Comparison of ENCODE assay signal across 19 cellular contexts in genomic region chr21:32813265-32813903, GRCh38. TPM values are rescaled to one million over a fixed set of nuclear protein-coding genes. Genes with fewer than 3 reads are reported as not detected.
A peak's percentile ranks its signal among the peaks of the same experiment; 100 is the strongest.
DNase-seq lines count a peak whose midpoint lies in the region; ATAC-seq and TF ChIP-seq lines count a peak whose summit lies in the region.
"Had no signal": no experiment of that assay in that cellular context is flagged by ENCODE, and none has a peak within 500 bp of the region (broad histone marks: within the 10 kb centered on the region; RNA-seq: fewer than 3 reads in every experiment).

No MANE protein-coding gene starts in this region.

- no peak overlapping the region for H3K4me3 Mint-ChIP-seq in activated T-helper 2 cell treated with anti-CD3 and anti-CD28 coated beads, Interferon-gamma antibody, Interleukin-2, Interleukin-4, amounts not matched to agents 10 μg/mL and 5 μg/mL and 100 μg/mL, durations not matched to agents 14 hours and 24 hours and 36 hours (ENCODE audit: low read depth)
- H3K4me3 Mint-ChIP-seq in activated CD4-positive, alpha-beta T cell treated with anti-CD3 and anti-CD28 coated beads, Interleukin-2, amount 10 ng/mL, durations not matched to agents 24 days and 14 days, result no peak overlapping the region
- H3K4me3 Mint-ChIP-seq: natural killer cell treated with Interleukin-12 subunit alpha and Interleukin-12 subunit beta and Interleukin-15 and Interleukin-18, amount 100 ng/mL, for 72 hours; T-cell had no signal

- peak overlapping the region; percentile 20 for H2AFZ ChIP-seq in neuron (ENCODE audit: low read depth, low read length)

- no peaks in the 10 kb centered on the region for H3K36me3 ChIP-seq in neuron (ENCODE audit: insufficient read depth, low read length)
- H3K36me3 ChIP-seq: BE2C, MG63 had no signal

- H3K9me3 Mint-ChIP-seq in activated T-helper 2 cell treated with anti-CD3 and anti-CD28 coated beads, Interferon-gamma antibody, Interleukin-2, Interleukin-4, amounts not matched to agents 10 μg/mL and 5 μg/mL and 100 μg/mL, durations not matched to agents 14 hours and 24 hours and 36 hours, result peaks cover 6% of the 10 kb centered on the region
- no peaks in the 10 kb centered on the region for H3K9me3 Mint-ChIP-seq in activated CD4-positive, alpha-beta T cell treated with anti-CD3 and anti-CD28 coated beads, Interleukin-2, amount 10 ng/mL, durations not matched to agents 24 days and 14 days
- H3K9me3 Mint-ChIP-seq: natural killer cell treated with Interleukin-12 subunit alpha and Interleukin-12 subunit beta and Interleukin-15 and Interleukin-18, amount 100 ng/mL, for 72 hours had no signal

- peak; percentile 22 for DNase-seq in GM19240 (ENCODE audit: insufficient read length, low spot score)
- peak; percentile 64 for DNase-seq in NCI-H2227 (lab: John Stamatoyannopoulos, UW; ENCODE audit: unreplicated experiment)
- no peak for DNase-seq in epithelial cell of proximal tubule (ENCODE audit: low read depth)
- no peak for DNase-seq in activated T-helper 2 cell treated with anti-CD3 and anti-CD28 coated beads, Interferon-gamma antibody, Interleukin-2, Interleukin-4, amounts not matched to agents 10 μg/mL and 5 μg/mL and 100 μg/mL, durations not matched to agents 14 hours and 24 hours and 36 hours (ENCODE audit: low spot score)
- no peak for DNase-seq in activated CD4-positive, alpha-beta T cell treated with anti-CD3 and anti-CD28 coated beads, Interleukin-2, amount 10 ng/mL, durations not matched to agents 24 days and 14 days
- no peak for DNase-seq in NCI-H2107 (lab: John Stamatoyannopoulos, UW)
- DNase-seq: activated CD8-positive, alpha-beta memory T cell treated with anti-CD3 and anti-CD28 coated beads, Interleukin-2, amount 50 U/mL, for 4 hours; activated naive CD4-positive, alpha-beta T cell treated with Interleukin-2 at 50 U/mL for 16 hours; BE2C; GOT3; MG63; NCI-H2081 treated with DMSO at 0.1 percent for 48 hours; NCI-H82; RPMI8226; T-cell had no signal

- H3K4me1 ChIP-seq in neuron (ENCODE audit: insufficient read depth, low read length), result peaks cover 23% of the 10 kb centered on the region
- H3K4me1 ChIP-seq: BE2C had no signal

- TF ChIP-seq CTCF in epithelial cell of proximal tubule (conservative IDR thresholded peaks at IDR 0.05; ENCODE audit: low read depth, low read length), result no peak

- intact Hi-C loops in activated T-helper 2 cell treated with anti-CD3 and anti-CD28 coated beads, Interferon-gamma antibody, Interleukin-2, Interleukin-4, amounts not matched to agents 10 μg/mL and 5 μg/mL and 100 μg/mL, durations not matched to agents 14 hours and 24 hours and 36 hours (cut with micrococcal nuclease), result no loop called here
- intact Hi-C loops in activated CD4-positive, alpha-beta T cell treated with anti-CD3 and anti-CD28 coated beads, Interleukin-2, amount 10 ng/mL, durations not matched to agents 24 days and 14 days (cut with micrococcal nuclease), result no loop called here

- H3K27ac Mint-ChIP-seq in activated T-helper 2 cell treated with anti-CD3 and anti-CD28 coated beads, Interferon-gamma antibody, Interleukin-2, Interleukin-4, amounts not matched to agents 10 μg/mL and 5 μg/mL and 100 μg/mL, durations not matched to agents 14 hours and 24 hours and 36 hours, result no peak overlapping the region
- no peak overlapping the region for H3K27ac Mint-ChIP-seq in activated CD4-positive, alpha-beta T cell treated with anti-CD3 and anti-CD28 coated beads, Interleukin-2, amount 10 ng/mL, durations not matched to agents 24 days and 14 days
- H3K27ac Mint-ChIP-seq: natural killer cell treated with Interleukin-12 subunit alpha and Interleukin-12 subunit beta and Interleukin-15 and Interleukin-18, amount 100 ng/mL, for 72 hours; T-cell had no signal

- H3K4me1 Mint-ChIP-seq in activated T-helper 2 cell treated with anti-CD3 and anti-CD28 coated beads, Interferon-gamma antibody, Interleukin-2, Interleukin-4, amounts not matched to agents 10 μg/mL and 5 μg/mL and 100 μg/mL, durations not matched to agents 14 hours and 24 hours and 36 hours (ENCODE audit: low read depth), result peaks cover 2% of the 10 kb centered on the region
- no peaks in the 10 kb centered on the region for H3K4me1 Mint-ChIP-seq in activated CD4-positive, alpha-beta T cell treated with anti-CD3 and anti-CD28 coated beads, Interleukin-2, amount 10 ng/mL, durations not matched to agents 24 days and 14 days
- H3K4me1 Mint-ChIP-seq: T-cell had no signal

- no peaks in the 10 kb centered on the region for H3K27me3 Mint-ChIP-seq in activated T-helper 2 cell treated with anti-CD3 and anti-CD28 coated beads, Interferon-gamma antibody, Interleukin-2, Interleukin-4, amounts not matched to agents 10 μg/mL and 5 μg/mL and 100 μg/mL, durations not matched to agents 14 hours and 24 hours and 36 hours (ENCODE audit: low read depth)
- no peaks in the 10 kb centered on the region for H3K27me3 Mint-ChIP-seq in activated CD4-positive, alpha-beta T cell treated with anti-CD3 and anti-CD28 coated beads, Interleukin-2, amount 10 ng/mL, durations not matched to agents 24 days and 14 days
- H3K27me3 Mint-ChIP-seq: T-cell had no signal

- H3K9me3 ChIP-seq in neuron (ENCODE audit: low read length), result peaks cover 9% of the 10 kb centered on the region
- H3K9me3 ChIP-seq: BE2C, MG63 had no signal

- H3K36me3 Mint-ChIP-seq in activated T-helper 2 cell treated with anti-CD3 and anti-CD28 coated beads, Interferon-gamma antibody, Interleukin-2, Interleukin-4, amounts not matched to agents 10 μg/mL and 5 μg/mL and 100 μg/mL, durations not matched to agents 14 hours and 24 hours and 36 hours (ENCODE audit: low read depth), result no peaks in the 10 kb centered on the region
- H3K36me3 Mint-ChIP-seq in activated CD4-positive, alpha-beta T cell treated with anti-CD3 and anti-CD28 coated beads, Interleukin-2, amount 10 ng/mL, durations not matched to agents 24 days and 14 days (ENCODE audit: low read depth), result peaks cover 1% of the 10 kb centered on the region
- H3K36me3 Mint-ChIP-seq: natural killer cell treated with Interleukin-12 subunit alpha and Interleukin-12 subunit beta and Interleukin-15 and Interleukin-18, amount 100 ng/mL, for 72 hours had no signal

- peak overlapping the region; percentile 22 for H3K4me3 ChIP-seq in epithelial cell of proximal tubule (ENCODE audit: low read depth, low read length)
- H3K4me3 ChIP-seq in neuron (ENCODE audit: low read length), result peak overlapping the region; percentile 55
- H3K4me3 ChIP-seq: lung, MG63 had no signal

- ATAC-seq in GM19328 (IDR thresholded peaks at IDR 0.05; ENCODE audit: unreplicated experiment), result no peak
- ATAC-seq: natural killer cell treated with Interleukin-12 subunit alpha and Interleukin-12 subunit beta and Interleukin-15 and Interleukin-18, amount 100 ng/mL, for 72 hours; T-cell had no signal

- no peaks in the 10 kb centered on the region for H3K27me3 ChIP-seq in neuron (ENCODE audit: insufficient read depth, low read length)
- H3K27me3 ChIP-seq: BE2C, MG63 had no signal

RNA-seq across cellular contexts. Expression of gene PAXBP1, which starts 41.8 kb away (rescaled TPM):
- total RNA-seq in epithelial cell of proximal tubule, result 14.8 and 15.8 TPM in 2 replicates
- 65.7 and 66.5 TPM in 2 replicates for total RNA-seq in activated T-helper 2 cell treated with anti-CD3 and anti-CD28 coated beads, Interferon-gamma antibody, Interleukin-2, Interleukin-4, amounts not matched to agents 10 μg/mL and 5 μg/mL and 100 μg/mL, durations not matched to agents 14 hours and 24 hours and 36 hours
- 60.5 and 65.4 TPM in 2 replicates for total RNA-seq in activated CD4-positive, alpha-beta T cell treated with anti-CD3 and anti-CD28 coated beads, Interleukin-2, amount 10 ng/mL, durations not matched to agents 24 days and 14 days

Comparison
In these comparisons a context has a peak if more than half of its experiments do, and no peak if none do; other contexts are left out.
1. DNase-seq: peak in GM19240 (single experiment) and NCI-H2227 (single experiment); none in epithelial cell of proximal tubule (single experiment), activated T-helper 2 cell treated with anti-CD3 and anti-CD28 coated beads, Interferon-gamma antibody, Interleukin-2, Interleukin-4, amounts not matched to agents 10 μg/mL and 5 μg/mL and 100 μg/mL, durations not matched to agents 14 hours and 24 hours and 36 hours (single experiment), activated CD4-positive, alpha-beta T cell treated with anti-CD3 and anti-CD28 coated beads, Interleukin-2, amount 10 ng/mL, durations not matched to agents 24 days and 14 days (single experiment) and NCI-H2107 (single experiment).